1 cellular context compared by ENCODE assay signal in the genomic region with DNA sequence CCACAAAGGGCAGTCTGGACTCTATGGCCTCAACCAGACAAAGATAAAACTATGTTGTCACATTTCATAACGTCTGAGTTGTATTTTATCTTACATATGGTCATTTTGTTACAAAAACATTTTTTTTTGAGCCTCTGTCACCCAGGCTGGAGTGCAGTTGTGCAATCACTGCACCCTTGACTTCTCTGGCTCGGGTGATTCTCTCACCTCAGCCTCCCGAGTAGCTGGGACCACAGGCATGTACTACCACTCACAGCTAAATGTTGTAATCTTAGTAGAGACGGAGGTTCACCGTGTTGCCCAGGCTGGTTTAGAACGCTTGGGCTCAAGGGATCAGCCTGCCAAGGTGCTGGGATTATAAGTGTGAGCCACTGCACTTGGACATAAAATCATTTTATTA.
TF ChIP-seq lines count a peak whose summit lies in the region.

No MANE protein-coding gene starts in this region.

TF ChIP-seq in K562, 482 proteins besides CTCF, POLR2A, EP300 and RAD21 (continued from another document):
- TF ChIP-seq JUN (IDR thresholded peaks at IDR 0.05; ENCODE audit: borderline replicate concordance, low read depth, low read length) (no peak), JUN (CRISPR knock-in tag; IDR thresholded peaks at IDR 0.05; ENCODE audit: borderline replicate concordance) (no peak), RBBP5 (IDR thresholded peaks at IDR 0.05; ENCODE audit: borderline replicate concordance, insufficient read depth, low read length, poor library complexity, severe bottlenecking) (no peak)
- TF ChIP-seq, protein P1, sequence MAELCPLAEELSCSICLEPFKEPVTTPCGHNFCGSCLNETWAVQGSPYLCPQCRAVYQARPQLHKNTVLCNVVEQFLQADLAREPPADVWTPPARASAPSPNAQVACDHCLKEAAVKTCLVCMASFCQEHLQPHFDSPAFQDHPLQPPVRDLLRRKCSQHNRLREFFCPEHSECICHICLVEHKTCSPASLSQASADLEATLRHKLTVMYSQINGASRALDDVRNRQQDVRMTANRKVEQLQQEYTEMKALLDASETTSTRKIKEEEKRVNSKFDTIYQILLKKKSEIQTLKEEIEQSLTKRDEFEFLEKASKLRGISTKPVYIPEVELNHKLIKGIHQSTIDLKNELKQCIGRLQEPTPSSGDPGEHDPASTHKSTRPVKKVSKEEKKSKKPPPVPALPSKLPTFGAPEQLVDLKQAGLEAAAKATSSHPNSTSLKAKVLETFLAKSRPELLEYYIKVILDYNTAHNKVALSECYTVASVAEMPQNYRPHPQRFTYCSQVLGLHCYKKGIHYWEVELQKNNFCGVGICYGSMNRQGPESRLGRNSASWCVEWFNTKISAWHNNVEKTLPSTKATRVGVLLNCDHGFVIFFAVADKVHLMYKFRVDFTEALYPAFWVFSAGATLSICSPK (IDR thresholded peaks at IDR 0.05; ENCODE audit: borderline replicate concordance) = no peak
